18 cellular contexts compared by ENCODE assay signal in the genomic region with DNA sequence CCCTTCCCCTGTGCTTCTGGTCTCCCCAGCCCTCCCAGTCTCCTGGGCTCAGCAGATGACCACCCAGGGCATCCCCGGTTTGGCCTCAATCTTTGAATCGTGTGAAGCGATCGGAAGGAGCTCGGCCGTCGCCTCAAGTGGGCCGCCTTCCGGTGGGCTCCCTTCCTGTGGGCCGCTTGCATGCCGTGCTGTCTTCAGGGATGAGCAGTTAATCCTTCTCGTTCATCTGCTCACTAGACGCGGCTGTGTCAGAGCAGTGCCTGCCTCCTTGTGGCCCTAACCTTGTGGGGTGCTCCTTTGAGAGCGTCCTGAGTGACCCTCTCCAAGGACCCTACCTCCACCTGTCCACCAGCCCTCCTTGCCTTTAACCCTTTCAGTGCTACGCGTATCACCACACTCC.
"Had no signal": no experiment of that assay in that cellular context is flagged by ENCODE, and none has a peak within 500 bp of the region (broad histone marks: within the 10 kb centered on the region; RNA-seq: fewer than 3 reads in every experiment).

No MANE protein-coding gene starts in this region.

- H3K4me3 ChIP-seq: ascending aorta, hepatocyte, pancreas, smooth muscle cell, testis, upper lobe of left lung had no signal

- H3K36me3 ChIP-seq: ascending aorta, neutrophil, pancreas had no signal

- ATAC-seq: naive thymus-derived CD8-positive, alpha-beta T cell; pancreas; sciatic nerve; stimulated activated naive CD8-positive, alpha-beta T cell treated with anti-CD3 and anti-CD28 coated beads, Interleukin-15, amount 100 ng/mL, for 72 hours had no signal

- DNase-seq: activated CD4-positive, CD25-positive, alpha-beta regulatory T cell treated with anti-CD3 and anti-CD28 coated beads, Interleukin-2, amount 50 U/mL, for 72 hours; activated gamma-delta T cell; cerebellar nuclear complex; effector CD8-positive, alpha-beta T cell; foreskin fibroblast; mesenchymal stem cell; naive thymus-derived CD8-positive, alpha-beta T cell; pancreas; stimulated activated CD4-positive, alpha-beta T cell treated with anti-CD3 and anti-CD28 coated beads, Interleukin-4, amount 100 ng/mL, for 1 hour; stimulated activated naive CD8-positive, alpha-beta T cell treated with anti-CD3 and anti-CD28 coated beads, Interleukin-15, amount 100 ng/mL, for 72 hours; T1000; testis; upper lobe of left lung had no signal

- H3K27me3 ChIP-seq: ascending aorta, hepatocyte, neutrophil, pancreas, testis, upper lobe of left lung had no signal

- H3K4me1 ChIP-seq: ascending aorta, pancreas had no signal

- H3K9me3 ChIP-seq: ascending aorta, neutrophil, pancreas, testis, upper lobe of left lung had no signal

- H3K27ac ChIP-seq: ascending aorta, hepatocyte, neutrophil, pancreas, testis had no signal
